15 cellular contexts compared by ENCODE assay signal in genomic region chr9:113941056-113941455, GRCh38.
DNase-seq lines count a peak whose midpoint lies in the region; TF ChIP-seq lines count a peak whose summit lies in the region.
"Had no signal": no experiment of that assay in that cellular context is flagged by ENCODE, and none has a peak within 500 bp of the region (broad histone marks: within the 10 kb centered on the region; RNA-seq: fewer than 3 reads in every experiment).

No MANE protein-coding gene starts in this region.

- H3K4me3 Mint-ChIP-seq in HFFc6 = peak overlapping the region; percentile 8
- H3K4me3 Mint-ChIP-seq: B cell had no signal

- no peak overlapping the region for H3K4me3 ChIP-seq in choroid plexus epithelial cell (ENCODE audit: low read depth, low read length)
- H3K4me3 ChIP-seq in fibroblast of villous mesenchyme (ENCODE audit: low read depth, low read length) = no peak overlapping the region
- H3K4me3 ChIP-seq: GM12878, Peyer's patch had no signal

- H3K36me3 Mint-ChIP-seq in HFFc6 (ENCODE audit: low read depth) = peaks cover 11% of the 10 kb centered on the region

- H3K9me3 Mint-ChIP-seq in HFFc6 = no peaks in the 10 kb centered on the region

- TF ChIP-seq CTCF in HFFc6 (IDR thresholded peaks at IDR 0.05) = no peak
- TF ChIP-seq CTCF in choroid plexus epithelial cell (conservative IDR thresholded peaks at IDR 0.05; ENCODE audit: low read depth, low read length) = no peak
- no peak for TF ChIP-seq CTCF in fibroblast of villous mesenchyme (IDR thresholded peaks at IDR 0.05; ENCODE audit: insufficient read depth, low read depth, low read length)

- no peak overlapping the region for H3K27ac Mint-ChIP-seq in HFFc6
- H3K27ac Mint-ChIP-seq: B cell had no signal

- no peaks in the 10 kb centered on the region; the same call in 1 of the 2 replicates for H3K27me3 Mint-ChIP-seq in HFFc6 (ENCODE audit: insufficient read depth)

- DNase-seq in HFFc6 (no peak), choroid plexus epithelial cell (ENCODE audit: low read depth) (peak; percentile 45), fibroblast of villous mesenchyme (ENCODE audit: low read depth) (peak; percentile 38), HuH-7.5 (ENCODE audit: low spot score) (no peak), A172 (ENCODE audit: low spot score) (no peak)
- DNase-seq in activated T-cell treated with anti-CD3 and anti-CD28 coated beads, Interleukin-2, amount 50 U/mL, for 48 hours = no peak
- no peak for DNase-seq in activated effector memory CD4-positive, alpha-beta T cell treated with anti-CD3 and anti-CD28 coated beads, Interleukin-2, amount 50 U/mL, for 16 hours
- DNase-seq: DMS79 treated with DMSO at 0.1 percent for 48 hours, KG1, NCI-H1105 treated with DMSO at 0.1 percent for 48 hours, NCI-H1694, NCI-H2081 treated with DMSO at 0.1 percent for 48 hours, Peyer's patch had no signal

- H3K4me1 Mint-ChIP-seq in HFFc6 (ENCODE audit: low read depth) = peaks cover 39% of the 10 kb centered on the region
- H3K4me1 Mint-ChIP-seq: B cell had no signal

Comparison
In these comparisons a context has a peak if more than half of its experiments do, and no peak if none do; other contexts are left out.
1. DNase-seq: peak in choroid plexus epithelial cell (single experiment) and fibroblast of villous mesenchyme (single experiment); none in HFFc6 (single experiment), activated T-cell treated with anti-CD3 and anti-CD28 coated beads, Interleukin-2, amount 50 U/mL, for 48 hours (0 of 2), activated effector memory CD4-positive, alpha-beta T cell treated with anti-CD3 and anti-CD28 coated beads, Interleukin-2, amount 50 U/mL, for 16 hours (single experiment), HuH-7.5 (single experiment) and A172 (single experiment).